In the genomic region with DNA sequence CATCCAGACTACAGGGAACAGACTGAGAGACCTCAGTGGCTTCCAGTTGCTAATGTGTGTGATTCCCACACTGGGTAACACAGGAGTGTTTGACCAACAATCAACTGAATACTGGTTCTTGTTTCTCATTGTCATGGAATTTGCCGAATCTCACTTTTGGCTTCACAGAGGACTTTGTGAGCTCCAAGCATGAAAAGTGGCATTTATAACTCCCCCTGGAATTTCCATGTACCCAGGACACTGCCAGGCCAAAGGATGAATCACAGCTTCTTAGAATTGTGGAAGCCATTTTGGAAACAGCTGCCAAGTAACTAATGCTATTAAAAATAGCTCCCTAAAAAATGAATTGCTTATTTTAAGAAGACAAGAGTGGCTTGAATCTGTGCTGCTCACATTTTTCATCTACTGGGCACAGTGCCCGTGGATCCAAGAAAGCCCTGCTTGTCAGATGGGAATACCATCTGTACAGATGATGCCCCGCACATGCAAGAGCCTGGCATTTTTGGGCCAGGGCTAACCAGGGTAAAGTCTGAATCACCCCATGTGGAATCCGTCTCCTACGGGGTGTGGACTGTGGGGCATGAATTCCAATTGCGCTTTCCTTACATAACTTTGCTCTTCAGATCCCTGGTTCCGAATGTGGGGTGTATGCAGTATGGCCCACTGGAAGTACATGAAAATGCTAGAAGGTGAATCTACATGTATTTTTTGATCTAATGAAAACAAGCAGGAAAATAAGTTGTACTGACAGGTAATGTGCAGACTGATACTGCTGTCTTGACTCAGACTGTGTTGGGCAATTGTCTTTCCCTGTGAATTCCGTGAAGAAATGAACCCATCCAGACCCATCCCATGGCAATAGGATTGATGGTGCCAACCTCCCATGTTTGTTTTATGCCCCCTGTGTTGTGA, we compare ENCODE assay signal across 8 cellular contexts.
DNase-seq lines count a peak whose midpoint lies in the region; ATAC-seq and TF ChIP-seq lines count a peak whose summit lies in the region.

No MANE protein-coding gene starts in this region.

- H3K4me1 ChIP-seq in GM23248 (ENCODE audit: insufficient read depth) (peaks cover 24% of the 10 kb centered on the region), sigmoid colon (peaks cover 0 to 19% (median 13%) of the 10 kb centered on the region in 4 donors)

- H3F3A ChIP-seq in GM23248 (ENCODE audit: insufficient read depth) = peaks cover 22% of the 10 kb centered on the region; the same call in 1 of the 2 replicates

- ATAC-seq in left cardiac atrium (peak; percentile 84 to 95), GM19328 (IDR thresholded peaks at IDR 0.05; ENCODE audit: unreplicated experiment) (no peak)

- H3K79me2 ChIP-seq in GM23248 (ENCODE audit: insufficient read depth) = no peaks in the 10 kb centered on the region

- H3K27ac ChIP-seq in GM23248 (peak overlapping the region; percentile 67), sigmoid colon (peak overlapping the region; percentile 68 to 79 (median 76))

- peak in 3 of 4 donors; percentile 22 to 78 (median 61) for TF ChIP-seq EP300 in sigmoid colon (IDR thresholded peaks at IDR 0.05)

- no peaks in the 10 kb centered on the region for H3K9me3 ChIP-seq in GM23248 (ENCODE audit: low read depth)
- H3K9me3 ChIP-seq in sigmoid colon = no peaks in the 10 kb centered on the region

- H3K27me3 ChIP-seq in GM23248 (replicated peaks; ENCODE audit: insufficient read depth) (no peaks in the 10 kb centered on the region), sigmoid colon (no peaks in the 10 kb centered on the region)

- H3K36me3 ChIP-seq in GM23248 (ENCODE audit: low read depth) = no peaks in the 10 kb centered on the region
- no peaks in the 10 kb centered on the region for H3K36me3 ChIP-seq in sigmoid colon

- no peaks in the 10 kb centered on the region for H4K20me1 ChIP-seq in GM23248 (ENCODE audit: insufficient read depth)

- intact Hi-C loops in left cardiac atrium (cut with DNase I) (no loop called here), sigmoid colon (cut with DNase I) (loop anchor here (2.0 to 10.0 kb wide), 2 partner anchors 128 to 488 kb away; a partner anchor contains a TSS)

- H3K4me3 ChIP-seq in GM23248 (peak overlapping the region; percentile 24), astrocyte of the cerebellum (ENCODE audit: low read depth, low read length) (no peak overlapping the region), sigmoid colon (no peak overlapping the region)

- peak; percentile 95 for DNase-seq in GM23248
- DNase-seq in astrocyte of the cerebellum (ENCODE audit: low read depth) = peak; percentile 89
- DNase-seq in left cardiac atrium = peak; percentile 36
- DNase-seq in sigmoid colon = peak; percentile 92
- DNase-seq in erythroblast (lab: John Stamatoyannopoulos, UW) = no peak
- no peak for DNase-seq in T-helper 1 cell
- no peak for DNase-seq in retina

- in situ Hi-C loops in GM23248 (cut with MboI) = no loop called here
- in situ Hi-C loops in astrocyte of the cerebellum (cut with HindIII; ENCODE audit: low sequenced_read_pairs) = no loop called here

- H3K9ac ChIP-seq in GM23248 = no peak overlapping the region

- WGBS in GM23248 (ENCODE audit: low coverage in 1 of 2, low lambda C conversion rate in 2 of 2, missing lambda C conversion rate in 2 of 2), 2 experiments = 10 to 12% methylated on average over 8 of the region's 8 CpGs
- 57 to 79% methylated on average over 8 of the region's 8 CpGs for WGBS in sigmoid colon, 2 donors

- no peak for TF ChIP-seq CTCF in astrocyte of the cerebellum (IDR thresholded peaks at IDR 0.05; ENCODE audit: low read depth, low read length, missing control alignments)
- no peak for TF ChIP-seq CTCF in sigmoid colon (IDR thresholded peaks at IDR 0.05)

- TF ChIP-seq POLR2A in sigmoid colon (IDR thresholded peaks at IDR 0.05) (no peak), erythroblast (IDR thresholded peaks at IDR 0.05; ENCODE audit: low read length) (no peak)

- no peaks in the 10 kb centered on the region for H3K9me2 ChIP-seq in GM23248 (ENCODE audit: insufficient read depth)

- H3K4me2 ChIP-seq in GM23248 (ENCODE audit: unreplicated experiment) = peak overlapping the region; percentile 47

- peak overlapping the region; percentile 46 for H2AFZ ChIP-seq in GM23248

Comparison
In these comparisons a context has a peak if more than half of its experiments do, and no peak if none do; other contexts are left out.
1. DNase-seq: peak in GM23248 (single experiment), astrocyte of the cerebellum (single experiment), left cardiac atrium (single experiment) and sigmoid colon (single experiment); none in erythroblast (0 of 2), T-helper 1 cell (0 of 5) and retina (single experiment).